8 cellular contexts compared by ENCODE assay signal in the genomic region with DNA sequence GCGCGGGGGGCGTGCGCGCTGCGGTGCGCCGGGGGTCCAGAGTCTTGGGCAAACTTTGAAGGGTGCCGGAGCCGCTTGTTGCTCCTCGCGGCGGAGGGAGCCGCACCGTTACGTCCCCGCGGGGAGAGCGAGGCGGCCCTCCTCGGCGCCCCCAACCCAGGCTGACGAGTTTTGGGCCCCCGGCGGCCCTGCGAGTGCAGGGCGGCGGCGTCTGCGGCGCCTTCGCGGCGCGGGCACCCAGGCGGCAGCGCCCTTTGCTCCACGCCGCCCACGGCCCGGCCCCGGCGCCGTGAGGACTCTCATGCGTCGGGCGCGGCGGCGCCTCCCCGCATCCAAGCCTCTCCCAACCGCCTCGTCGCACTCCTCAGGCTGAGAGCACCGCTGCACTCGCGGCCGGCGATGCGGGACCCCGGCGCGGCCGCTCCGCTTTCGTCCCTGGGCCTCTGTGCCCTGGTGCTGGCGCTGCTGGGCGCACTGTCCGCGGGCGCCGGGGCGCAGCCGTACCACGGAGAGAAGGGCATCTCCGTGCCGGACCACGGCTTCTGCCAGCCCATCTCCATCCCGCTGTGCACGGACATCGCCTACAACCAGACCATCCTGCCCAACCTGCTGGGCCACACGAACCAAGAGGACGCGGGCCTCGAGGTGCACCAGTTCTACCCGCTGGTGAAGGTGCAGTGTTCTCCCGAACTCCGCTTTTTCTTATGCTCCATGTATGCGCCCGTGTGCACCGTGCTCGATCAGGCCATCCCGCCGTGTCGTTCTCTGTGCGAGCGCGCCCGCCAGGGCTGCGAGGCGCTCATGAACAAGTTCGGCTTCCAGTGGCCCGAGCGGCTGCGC. TPM values are rescaled to one million over a fixed set of nuclear protein-coding genes. Genes with fewer than 3 reads are reported as not detected.
A peak's percentile ranks its signal among the peaks of the same experiment; 100 is the strongest.
DNase-seq lines count a peak whose midpoint lies in the region; ATAC-seq, FAIRE-seq and TF ChIP-seq lines count a peak whose summit lies in the region.

No MANE protein-coding gene starts in this region.

- H3K27ac ChIP-seq in A549, result peak overlapping the region; percentile 92 to 96

- CTCF ChIA-PET in A549 (lab: Yijun Ruan, JAX), result no interaction called here

- POLR2A ChIA-PET in A549 (lab: Yijun Ruan, JAX), result interaction anchor here (1.0 kb wide), 1 partner anchor 253 kb away, joined by 3 read pairs; no protein-coding TSS in a partner anchor

- peak overlapping the region; percentile 96 for H3K4me2 ChIP-seq in A549

- DNase-seq in A549 (ENCODE audit: low read depth in 1 of 2, low spot score in 1 of 2) (peak; percentile 16 to 52), T follicular helper cell (ENCODE audit: low read depth) (peak; percentile 10), bronchial epithelial cell (ENCODE audit: low read depth) (peak; percentile 15), left kidney (ENCODE audit: low read depth, low spot score) (peak; percentile 71)
- DNase-seq in stimulated activated naive CD4-positive, alpha-beta T cell (lab: John Stamatoyannopoulos, UW), result peak in 4 of 6 experiments; percentile 8 to 54 (median 29)

- no peak for TF ChIP-seq RAD21 in A549 (conservative IDR thresholded peaks at IDR 0.05 in 1 of 2, IDR thresholded peaks at IDR 0.05 in 1 of 2)

- peak overlapping the region; percentile 77 for H3K4me3 ChIP-seq in A549
- H3K4me3 ChIP-seq in bronchial epithelial cell (ENCODE audit: low read depth, low read length), result peak overlapping the region; percentile 54

- no peaks in the 10 kb centered on the region for H3K9me3 ChIP-seq in A549

- peak; percentile 36 to 40 for ATAC-seq in A549
- peak; percentile 19 for ATAC-seq in GM18519 (IDR thresholded peaks at IDR 0.05; ENCODE audit: low FRiP score, unreplicated experiment)
- ATAC-seq in HG03139 (IDR thresholded peaks at IDR 0.05; ENCODE audit: unreplicated experiment), result peak; percentile 7
- no peak for ATAC-seq in HG03342 (IDR thresholded peaks at IDR 0.05; ENCODE audit: unreplicated experiment)

- WGBS in A549 (ENCODE audit: missing lambda C conversion rate), result 9% methylated on average over 21 of the region's 105 CpGs

- H3K36me3 ChIP-seq in bronchial epithelial cell (ENCODE audit: control insufficient read depth, insufficient read depth, low read length), result no peaks in the 10 kb centered on the region

- TF ChIP-seq CTCF in A549 (IDR thresholded peaks at IDR 0.05) (no peak), bronchial epithelial cell (IDR thresholded peaks at IDR 0.05; ENCODE audit: insufficient read depth, low read length, severe bottlenecking) (no peak)

- no peak for TF ChIP-seq POLR2A in A549 (IDR thresholded peaks at IDR 0.05; ENCODE audit: low read length)

- TF ChIP-seq EP300 in A549 (IDR thresholded peaks at IDR 0.05), result no peak

- H3K4me1 ChIP-seq in A549, result peaks cover 40% of the 10 kb centered on the region

- peaks cover 17% of the 10 kb centered on the region for H3K27me3 ChIP-seq in bronchial epithelial cell (ENCODE audit: control insufficient read depth, insufficient read depth, low read length)

- FAIRE-seq in A549 (lab: Jason Lieb, UNC) (no peak), bronchial epithelial cell (lab: Jason Lieb, UNC) (no peak)

TF ChIP-seq in A549, 52 proteins besides CTCF, POLR2A, EP300 and RAD21:
- TF ChIP-seq RNF2 (IDR thresholded peaks at IDR 0.05; ENCODE audit: borderline replicate concordance, low read depth) (peak; percentile 12; the same call in 1 of the 2 replicates), HDAC2 (IDR thresholded peaks at IDR 0.05) (peak; percentile 81), NR3C1 (IDR thresholded peaks at IDR 0.05) (no peak), MYC (IDR thresholded peaks at IDR 0.05; ENCODE audit: borderline replicate concordance, low read length) (no peak), ZC3H11A (IDR thresholded peaks at IDR 0.05) (no peak), CBX8 (IDR thresholded peaks at IDR 0.05) (no peak), HOXB5 (CRISPR knock-in tag; IDR thresholded peaks at IDR 0.05) (no peak), KDM1A (IDR thresholded peaks at IDR 0.05; ENCODE audit: low read depth) (no peak), PHF8 (IDR thresholded peaks at IDR 0.05; ENCODE audit: borderline replicate concordance, low read depth) (no peak), MAFK (IDR thresholded peaks at IDR 0.05; ENCODE audit: partially characterized antibody) (no peak)
- TF ChIP-seq, protein P1, sequence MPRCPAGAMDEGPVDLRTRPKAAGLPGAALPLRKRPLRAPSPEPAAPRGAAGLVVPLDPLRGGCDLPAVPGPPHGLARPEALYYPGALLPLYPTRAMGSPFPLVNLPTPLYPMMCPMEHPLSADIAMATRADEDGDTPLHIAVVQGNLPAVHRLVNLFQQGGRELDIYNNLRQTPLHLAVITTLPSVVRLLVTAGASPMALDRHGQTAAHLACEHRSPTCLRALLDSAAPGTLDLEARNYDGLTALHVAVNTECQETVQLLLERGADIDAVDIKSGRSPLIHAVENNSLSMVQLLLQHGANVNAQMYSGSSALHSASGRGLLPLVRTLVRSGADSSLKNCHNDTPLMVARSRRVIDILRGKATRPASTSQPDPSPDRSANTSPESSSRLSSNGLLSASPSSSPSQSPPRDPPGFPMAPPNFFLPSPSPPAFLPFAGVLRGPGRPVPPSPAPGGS (IDR thresholded peaks at IDR 0.05), result no peak

RNA-seq across cellular contexts. Expression of a gene that starts 0.8 kb away (rescaled TPM):
- 5.3 and 5.5 TPM in 2 replicates for polyA plus RNA-seq in A549 (2011; rRNA removed)
- polyA plus RNA-seq in A549 (2012; cell fraction: cytosol; rRNA removed), result 3.4 and 5.3 TPM in 2 replicates
- 6.6 and 8.9 TPM in 2 replicates for polyA plus RNA-seq in A549 (2012; cell fraction: nucleus; rRNA removed)
- polyA plus RNA-seq in A549 (2017; fragmentation: RNase III; extraction: RNeasy Plus Mini Kit Qiagen cat#74134 plus additional on column Dnase treatment), result 4.9 to 7.1 TPM (median 6.7 TPM) in 3 replicates
- 5.6 and 6.8 TPM in 2 replicates for polyA minus RNA-seq in A549 (2011; rRNA and poly(A)+ RNA removed)
- 1.8 and 2.3 TPM in 2 replicates for total RNA-seq in bronchial epithelial cell

RNA-seq across cellular contexts. Expression of a gene that starts 38.6 kb away (rescaled TPM):
- polyA plus RNA-seq in A549 (2011; rRNA removed) (0.01 and 0.03 TPM in 2 replicates), A549 (2017; fragmentation: RNase III; extraction: RNeasy Plus Mini Kit Qiagen cat#74134 plus additional on column Dnase treatment) (0.03 to 0.05 TPM (median 0.04 TPM) in 3 replicates)
- 0.01 TPM in 1 of 2 replicates, not detected in the other for polyA plus RNA-seq in A549 (2012; cell fraction: cytosol; rRNA removed)
- polyA plus RNA-seq in A549 (2012; cell fraction: nucleus; rRNA removed), result 0.01 TPM in 1 of 2 replicates, not detected in the other
- not detected in 2 replicates for polyA minus RNA-seq in A549 (2011; rRNA and poly(A)+ RNA removed)
- not detected in 2 replicates for total RNA-seq in bronchial epithelial cell

Comparison
In these comparisons a context has a peak if more than half of its experiments do, and no peak if none do; other contexts are left out.
1. DNase-seq: peak in every context shown above with its lines; median percentile 71 in left kidney; 34 in A549; 29 in stimulated activated naive CD4-positive, alpha-beta T cell; 15 in bronchial epithelial cell; 10 in T follicular helper cell.